11 cellular contexts compared by ENCODE assay signal in genomic region chr6:137728386-137729349, GRCh38.
DNase-seq lines count a peak whose midpoint lies in the region; FAIRE-seq and TF ChIP-seq lines count a peak whose summit lies in the region.
"Had no signal": no experiment of that assay in that cellular context is flagged by ENCODE, and none has a peak within 500 bp of the region (broad histone marks: within the 10 kb centered on the region; RNA-seq: fewer than 3 reads in every experiment).

No MANE protein-coding gene starts in this region.

- H3K36me3 ChIP-seq in mesodermal cell (ENCODE audit: control insufficient read depth, insufficient read depth, low read length) (no peaks in the 10 kb centered on the region), A673 (ENCODE audit: insufficient read depth, low read length, poor library complexity, severe bottlenecking) (no peaks in the 10 kb centered on the region)

- DNase-seq in AG08396 (ENCODE audit: low spot score): peak; percentile 44
- peak; percentile 43 for DNase-seq in NCI-H69 (lab: John Stamatoyannopoulos, UW)
- DNase-seq in epithelial cell of prostate (ENCODE audit: low read depth, low spot score): peak; percentile 80
- DNase-seq in activated gamma-delta T cell treated with Interleukin-2 at 50 U/mL for 16 hours: no peak
- DNase-seq in activated naive CD4-positive, alpha-beta T cell treated with anti-CD3 and anti-CD28 coated beads, Interleukin-2, amount 10 ng/mL, durations not matched to agents 7 days and 5 days: no peak
- no peak for DNase-seq in GM12891 (ENCODE audit: insufficient read length, low spot score)
- no peak for DNase-seq in A673 (ENCODE audit: low spot score)
- DNase-seq: activated naive CD8-positive, alpha-beta T cell treated with anti-CD3 and anti-CD28 coated beads for 36 hours; NCI-H345; stimulated activated CD4-positive, alpha-beta T cell treated with anti-CD3 and anti-CD28 coated beads, Interleukin-4, amount 100 ng/mL, for 4 hours had no signal

- 84 to 85% methylated on average over 2 to 6 of the region's 6 CpGs for WGBS in mesodermal cell (ENCODE audit: insufficient coverage in 2 of 2), 2 experiments

- no peak overlapping the region for H3K27ac Mint-ChIP-seq in activated naive CD4-positive, alpha-beta T cell treated with anti-CD3 and anti-CD28 coated beads, Interleukin-2, amount 10 ng/mL, durations not matched to agents 7 days and 5 days
- H3K27ac Mint-ChIP-seq: activated naive CD8-positive, alpha-beta T cell treated with anti-CD3 and anti-CD28 coated beads for 36 hours had no signal

- no peaks in the 10 kb centered on the region for H3K4me1 Mint-ChIP-seq in activated naive CD4-positive, alpha-beta T cell treated with anti-CD3 and anti-CD28 coated beads, Interleukin-2, amount 10 ng/mL, durations not matched to agents 7 days and 5 days
- H3K4me1 Mint-ChIP-seq: activated naive CD8-positive, alpha-beta T cell treated with anti-CD3 and anti-CD28 coated beads for 36 hours had no signal

- no peaks in the 10 kb centered on the region for H3K36me3 Mint-ChIP-seq in activated naive CD4-positive, alpha-beta T cell treated with anti-CD3 and anti-CD28 coated beads, Interleukin-2, amount 10 ng/mL, durations not matched to agents 7 days and 5 days
- H3K36me3 Mint-ChIP-seq: activated naive CD8-positive, alpha-beta T cell treated with anti-CD3 and anti-CD28 coated beads for 36 hours had no signal

- no peaks in the 10 kb centered on the region for H3K9me3 Mint-ChIP-seq in activated naive CD4-positive, alpha-beta T cell treated with anti-CD3 and anti-CD28 coated beads, Interleukin-2, amount 10 ng/mL, durations not matched to agents 7 days and 5 days
- H3K9me3 Mint-ChIP-seq: activated naive CD8-positive, alpha-beta T cell treated with anti-CD3 and anti-CD28 coated beads for 36 hours had no signal

- H3K27me3 Mint-ChIP-seq in activated naive CD4-positive, alpha-beta T cell treated with anti-CD3 and anti-CD28 coated beads, Interleukin-2, amount 10 ng/mL, durations not matched to agents 7 days and 5 days: peaks cover 19% of the 10 kb centered on the region
- H3K27me3 Mint-ChIP-seq: activated naive CD8-positive, alpha-beta T cell treated with anti-CD3 and anti-CD28 coated beads for 36 hours had no signal

- POLR2A ChIA-PET in A673 (lab: Charles Lee; ENCODE audit: low non-redundant PET): no interaction called here

- no peak overlapping the region for H3K4me3 Mint-ChIP-seq in activated naive CD4-positive, alpha-beta T cell treated with anti-CD3 and anti-CD28 coated beads, Interleukin-2, amount 10 ng/mL, durations not matched to agents 7 days and 5 days
- H3K4me3 Mint-ChIP-seq: activated naive CD8-positive, alpha-beta T cell treated with anti-CD3 and anti-CD28 coated beads for 36 hours had no signal

- H3K9me3 ChIP-seq in mesodermal cell (ENCODE audit: control insufficient read depth, low read length): no peaks in the 10 kb centered on the region
- H3K9me3 ChIP-seq in A673 (ENCODE audit: low read depth, low read length, poor library complexity, severe bottlenecking): no peaks in the 10 kb centered on the region

- H3K4me3 ChIP-seq in mesodermal cell (ENCODE audit: extremely low read depth, insufficient read depth, low read length, poor library complexity, severe bottlenecking): no peak overlapping the region
- H3K4me3 ChIP-seq in A673 (ENCODE audit: low read depth, low read length, poor library complexity, severe bottlenecking): no peak overlapping the region

- peaks cover 3% of the 10 kb centered on the region for H3K27me3 ChIP-seq in A673 (replicated peaks; ENCODE audit: insufficient read depth, low read depth, low read length, poor library complexity)

- no TSS peak for BruUV-seq in A673 (replicated peaks; lab: Mats Ljungman, UMichigan)

- no peak for FAIRE-seq in GM12891 (lab: Jason Lieb, UNC)

- CTCF ChIA-PET in activated naive CD4-positive, alpha-beta T cell treated with anti-CD3 and anti-CD28 coated beads, Interleukin-2, amount 10 ng/mL, durations not matched to agents 7 days and 5 days (lab: Charles Lee): interaction anchor here (0.9 to 1.3 kb wide), 3 partner anchors 12 to 71 kb away, joined by 3 read pairs; no protein-coding TSS in a partner anchor
- CTCF ChIA-PET in A673 (lab: Charles Lee): no interaction called here

- TF ChIP-seq POLR2A in GM12891 (IDR thresholded peaks at IDR 0.05; ENCODE audit: low read depth, low read length): no peak

- TF ChIP-seq CTCF in A673 (conservative IDR thresholded peaks at IDR 0.05; ENCODE audit: low read depth, low read length): no peak

- peak overlapping the region; percentile 87 for H3K27ac ChIP-seq in epithelial cell of prostate
- peak overlapping the region; percentile 80 for H3K27ac ChIP-seq in mesodermal cell (ENCODE audit: low read depth, low read length, severe bottlenecking)
- no peak overlapping the region for H3K27ac ChIP-seq in A673 (ENCODE audit: low read depth, low read length, poor library complexity, severe bottlenecking)

- intact Hi-C loops in A673 (cut with micrococcal nuclease; ENCODE audit: unreplicated experiment): no loop called here

- H3K4me1 ChIP-seq in mesodermal cell (ENCODE audit: control insufficient read depth, insufficient read depth, low read length, poor library complexity, severe bottlenecking) (peaks cover 7% of the 10 kb centered on the region), A673 (ENCODE audit: insufficient read depth, low read length, poor library complexity, severe bottlenecking) (no peaks in the 10 kb centered on the region)

TF ChIP-seq in GM12891, 5 proteins besides CTCF, POLR2A, EP300 and RAD21:
- TF ChIP-seq SPI1 (IDR thresholded peaks at IDR 0.05; ENCODE audit: low read depth, low read length) (no peak), POLR2AphosphoS5 (IDR thresholded peaks at IDR 0.05; ENCODE audit: low read depth, low read length) (no peak), TAF1 (IDR thresholded peaks at IDR 0.05; ENCODE audit: low read depth, low read length) (no peak)
TF ChIP-seq in GM12891: peak in this region for 0.

Comparison
In these comparisons a context has a peak if more than half of its experiments do, and no peak if none do; other contexts are left out.
1. DNase-seq: peak in AG08396 (single experiment), NCI-H69 (single experiment) and epithelial cell of prostate (single experiment); none in activated gamma-delta T cell treated with Interleukin-2 at 50 U/mL for 16 hours (single experiment), activated naive CD4-positive, alpha-beta T cell treated with anti-CD3 and anti-CD28 coated beads, Interleukin-2, amount 10 ng/mL, durations not matched to agents 7 days and 5 days (single experiment), GM12891 (single experiment) and A673 (single experiment).